Comparison of ENCODE assay signal across 21 cellular contexts in the genomic region with DNA sequence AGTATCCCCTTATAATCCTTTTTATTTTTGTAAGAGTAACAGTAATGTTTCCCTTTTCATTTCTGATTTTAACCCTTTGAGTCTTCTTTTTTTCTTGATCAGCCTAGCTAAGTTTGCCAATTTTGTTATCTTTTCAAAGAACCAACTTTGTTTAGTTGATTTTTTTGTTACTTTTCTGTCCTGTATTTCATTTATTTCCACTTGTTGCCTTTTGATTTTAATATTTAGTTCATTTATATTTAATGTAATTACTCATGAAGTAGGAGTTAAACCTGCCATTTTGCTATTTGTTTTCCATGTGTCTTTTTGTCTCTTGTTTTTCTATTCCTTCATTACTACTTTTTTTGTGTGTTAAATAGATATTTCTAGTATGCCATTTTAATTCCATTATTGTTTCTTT.
"Had no signal": no experiment of that assay in that cellular context is flagged by ENCODE, and none has a peak within 500 bp of the region (broad histone marks: within the 10 kb centered on the region; RNA-seq: fewer than 3 reads in every experiment).

No MANE protein-coding gene starts in this region.

- H3K27ac ChIP-seq: coronary artery, dorsolateral prefrontal cortex, esophagus muscularis mucosa, foreskin keratinocyte, gastrocnemius medialis, heart left ventricle, hepatocyte, left lung, lower lobe of right lung had no signal

- FAIRE-seq: endothelial cell of umbilical vein had no signal

- H3K4me1 ChIP-seq: foreskin keratinocyte, left lung, lower lobe of right lung had no signal

- ATAC-seq: foreskin keratinocyte, gastrocnemius medialis, heart left ventricle, left cardiac atrium, left lung, left ventricle myocardium superior, lower lobe of right lung, mucosa of descending colon had no signal

- H3K27me3 ChIP-seq: dorsolateral prefrontal cortex, esophagus muscularis mucosa, foreskin keratinocyte, gastrocnemius medialis, heart left ventricle, hepatocyte, left lung had no signal

- H3K36me3 ChIP-seq: lower lobe of right lung had no signal

- H3K4me3 ChIP-seq: coronary artery, dorsolateral prefrontal cortex, esophagus muscularis mucosa, gastrocnemius medialis, heart left ventricle, hepatocyte, left lung, lower lobe of right lung, mucosa of descending colon had no signal

- DNase-seq: dermis blood vessel endothelial cell; dorsolateral prefrontal cortex; effector CD4-positive, alpha-beta T cell; effector memory CD4-positive, alpha-beta T cell; foreskin keratinocyte; gastrocnemius medialis; heart left ventricle; hypothalamus; immature natural killer cell; islet precursor cell; left cardiac atrium; left lung; left ventricle myocardium superior; lower lobe of right lung; mesenchymal stem cell; mucosa of descending colon; naive B cell had no signal
